8 cellular contexts compared by ENCODE assay signal in the genomic region with DNA sequence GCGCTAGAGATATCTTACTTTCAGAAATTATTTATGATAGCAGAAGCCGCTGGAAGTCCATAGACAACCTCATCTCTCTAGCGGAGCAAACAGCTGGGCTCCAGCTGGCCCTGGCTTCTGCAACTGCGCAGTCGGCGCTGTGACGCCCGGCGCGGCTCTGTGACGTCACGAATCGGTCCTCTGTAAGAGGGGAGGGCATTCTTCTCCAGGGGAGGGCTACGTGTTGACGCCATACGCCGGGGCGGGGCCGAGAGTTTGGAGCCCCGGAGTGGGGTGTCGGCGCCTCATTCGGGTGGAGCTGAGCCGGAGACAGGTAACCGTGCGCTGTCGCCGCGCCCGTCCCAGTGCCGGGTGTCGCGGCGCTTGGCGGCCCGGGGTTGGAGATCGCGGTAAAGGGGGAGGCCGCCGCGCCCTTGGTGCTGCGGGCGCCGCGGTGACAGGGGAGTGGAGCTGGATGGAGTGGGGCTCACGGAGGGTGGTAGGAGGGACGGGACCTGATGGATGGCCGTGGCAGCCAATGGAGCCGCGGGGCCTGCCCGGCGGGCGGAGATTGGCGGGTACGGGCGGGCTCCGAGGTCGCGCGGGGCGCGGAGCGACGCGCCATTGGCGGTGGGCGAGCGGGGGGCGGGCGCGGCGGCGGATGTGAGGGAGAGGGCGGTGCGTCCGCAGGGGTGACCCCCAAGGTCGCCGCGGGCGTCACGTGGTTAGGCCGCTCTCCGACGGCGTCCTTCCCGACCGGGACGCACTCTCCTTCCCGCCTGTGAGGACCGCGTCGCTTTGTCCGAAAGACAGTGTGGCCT. TPM values are rescaled to one million over a fixed set of nuclear protein-coding genes. Genes with fewer than 3 reads are reported as not detected.
DNase-seq lines count a peak whose midpoint lies in the region; ATAC-seq and TF ChIP-seq lines count a peak whose summit lies in the region.

Gene OGDH (plus strand): TSS at position 287 of the 800 bp plus-strand sequence. CDS start 17,717 bp downstream, outside the sequence.

- ATAC-seq in GM18499 (IDR thresholded peaks at IDR 0.05; ENCODE audit: insufficient read depth, unreplicated experiment) (peak; percentile 75), HG02943 (IDR thresholded peaks at IDR 0.05; ENCODE audit: low read depth, unreplicated experiment) (peak; percentile 90)

- peaks cover 0 to 29% of the 10 kb centered on the region in 2 donors for H3K4me1 ChIP-seq in right atrium auricular region
- peaks cover 0 to 9% of the 10 kb centered on the region in 2 donors for H3K4me1 ChIP-seq in uterus

- peak within 1 kb of the TSS; percentile 60 to 73 for H3K4me3 ChIP-seq in right atrium auricular region
- H3K4me3 ChIP-seq in uterus, result peak within 1 kb of the TSS; percentile 78 to 88

- intact Hi-C loops in T-helper 2 cell treated with Interferon-gamma antibody and Interleukin-4, amounts not matched to agents 100 ng/mL and 5 ng/mL, for 36 hours (cut with micrococcal nuclease), result loop anchor here (1.0 to 5.0 kb wide), 11 partner anchors 16 to 421 kb away; partner anchors contain the start of genes H2AZ2, MYO1G, NUDCD3 and PPIA
- intact Hi-C loops in uterus (cut with DNase I; ENCODE audit: low total_unique reads), result no loop called here

- H3K27me3 ChIP-seq in right atrium auricular region, result no peaks in the 10 kb centered on the region
- no peaks in the 10 kb centered on the region for H3K27me3 ChIP-seq in uterus

- no peak for TF ChIP-seq CTCF in right atrium auricular region (IDR thresholded peaks at IDR 0.05)
- TF ChIP-seq CTCF in uterus (IDR thresholded peaks at IDR 0.05), result peak in 1 of 4 experiments; percentile 40

- H3K9me3 ChIP-seq in right atrium auricular region, result no peaks in the 10 kb centered on the region
- H3K9me3 ChIP-seq in uterus, result no peaks in the 10 kb centered on the region

- H3K27ac ChIP-seq in right atrium auricular region, result peak within 1 kb of the TSS; percentile 97 to 99
- peak within 1 kb of the TSS; percentile 96 to 100 for H3K27ac ChIP-seq in uterus

- H3K36me3 ChIP-seq in right atrium auricular region, result no peaks in the 10 kb centered on the region
- H3K36me3 ChIP-seq in uterus, result no peaks in the 10 kb centered on the region

- DNase-seq in NCI-H187 treated with DMSO at 0.1 percent for 48 hours (lab: John Stamatoyannopoulos, UW) (peak; percentile 87), anterior cingulate cortex (lab: John Stamatoyannopoulos, UW) (peak; percentile 89 to 100 (median 98)), right atrium auricular region (ENCODE audit: low spot score) (peak; percentile 99), pulmonary artery endothelial cell (ENCODE audit: low read depth, low spot score) (peak; percentile 96), uterus (peak; percentile 98 to 99)

- peak; percentile 85 to 96 for TF ChIP-seq POLR2A in uterus (IDR thresholded peaks at IDR 0.05)

RNA-seq across cellular contexts. Expression of gene OGDH, which starts in this region (rescaled TPM):
- total RNA-seq in T-helper 2 cell treated with Interferon-gamma antibody and Interleukin-4, amounts not matched to agents 100 ng/mL and 5 ng/mL, for 36 hours, result 130 TPM in 2 replicates
- 100 to 1,000 TPM; 277 to 390 TPM for total RNA-seq in right atrium auricular region
- 49.6 and 94.1 TPM in 2 replicates for total RNA-seq in pulmonary artery endothelial cell
- 10 to 100 TPM; 38.2 to 97.6 (median 78.6) TPM for total RNA-seq in uterus

Comparison
In these comparisons a context has a peak if more than half of its experiments do, and no peak if none do; other contexts are left out.
1. Peak in every context shown above with its lines: DNase-seq, ATAC-seq, H3K4me3 ChIP-seq and H3K27ac ChIP-seq.